ENCODE assay signal across 1 cellular context in genomic region chr19:3433805-3434540, GRCh38.
TF ChIP-seq lines count a peak whose summit lies in the region.

No MANE protein-coding gene starts in this region.

TF ChIP-seq in SK-N-SH, 30 proteins besides CTCF, POLR2A, EP300 and RAD21 (continued from another document):
- TF ChIP-seq REST (IDR thresholded peaks at IDR 0.05; ENCODE audit: low read depth, low read length) (no peak), ELF1 (IDR thresholded peaks at IDR 0.05) (no peak), GATA2 (CRISPR knock-in tag; IDR thresholded peaks at IDR 0.05) (no peak), USF2 (IDR thresholded peaks at IDR 0.05; ENCODE audit: borderline replicate concordance, low read depth, low read length) (no peak), FOSL2 (IDR thresholded peaks at IDR 0.05; ENCODE audit: borderline replicate concordance, low read depth) (no peak), TCF12 (IDR thresholded peaks at IDR 0.05) (no peak)
TF ChIP-seq in SK-N-SH: peak in this region for 0.
